ENCODE assay signal across 9 cellular contexts in genomic region chr19:19485161-19485997, GRCh38. TPM values are rescaled to one million over a fixed set of nuclear protein-coding genes. Genes with fewer than 3 reads are reported as not detected.
DNase-seq lines count a peak whose midpoint lies in the region; ATAC-seq and TF ChIP-seq lines count a peak whose summit lies in the region.
"Had no signal": no experiment of that assay in that cellular context is flagged by ENCODE, and none has a peak within 500 bp of the region (broad histone marks: within the 10 kb centered on the region; RNA-seq: fewer than 3 reads in every experiment).

No MANE protein-coding gene starts in this region.

- 70% methylated on average over 15 of the region's 15 CpGs for WGBS in smooth muscle cell (ENCODE audit: low lambda C conversion rate)

- H3K9me3 ChIP-seq in smooth muscle cell (replicated peaks; ENCODE audit: low read depth) = no peaks in the 10 kb centered on the region

- TF ChIP-seq CTCF in WTC11 (IDR thresholded peaks at IDR 0.05) = no peak
- no peak for TF ChIP-seq CTCF in smooth muscle cell (IDR thresholded peaks at IDR 0.05; ENCODE audit: borderline replicate concordance, insufficient read depth, poor library complexity, severe bottlenecking)

- ATAC-seq in activated T-cell treated with anti-CD3 and anti-CD28 coated beads, Interleukin-2, amount 50 U/mL, for 72 hours (replicated peaks in 1 of 2) = no peak
- ATAC-seq in WTC11 (no peak), HG03432 (IDR thresholded peaks at IDR 0.05; ENCODE audit: unreplicated experiment) (no peak), HG03045 (IDR thresholded peaks at IDR 0.05; ENCODE audit: unreplicated experiment) (no peak)

- CTCF ChIA-PET in WTC11 (lab: Charles Lee) = interaction anchor here (1.5 to 2.5 kb wide), 2 partner anchors 9 to 119 kb away, joined by 7 to 10 read pairs; no protein-coding TSS in a partner anchor

- peak overlapping the region; percentile 31 for H3K4me2 ChIP-seq in smooth muscle cell

- no peaks in the 10 kb centered on the region for H3K27me3 ChIP-seq in smooth muscle cell (ENCODE audit: low read depth)

- H3K4me1 ChIP-seq in smooth muscle cell (ENCODE audit: low read depth) = peaks cover 27% of the 10 kb centered on the region

- no peak overlapping the region for H3K4me3 ChIP-seq in smooth muscle cell

- H3K9me3 Mint-ChIP-seq in activated T-cell treated with anti-CD3 and anti-CD28 coated beads, Interleukin-2, amount 50 U/mL, for 72 hours = no peaks in the 10 kb centered on the region
- no peaks in the 10 kb centered on the region for H3K9me3 Mint-ChIP-seq in WTC11

- H3K79me2 ChIP-seq in smooth muscle cell (ENCODE audit: low read depth) = peaks cover 47% of the 10 kb centered on the region

- H3F3A ChIP-seq in smooth muscle cell (ENCODE audit: low read depth) = peaks cover 26% of the 10 kb centered on the region

- H3K4me3 Mint-ChIP-seq in activated T-cell treated with anti-CD3 and anti-CD28 coated beads, Interleukin-2, amount 50 U/mL, for 72 hours = no peak overlapping the region
- no peak overlapping the region for H3K4me3 Mint-ChIP-seq in WTC11

- H3K4me1 Mint-ChIP-seq in activated T-cell treated with anti-CD3 and anti-CD28 coated beads, Interleukin-2, amount 50 U/mL, for 72 hours (ENCODE audit: low read depth) = peaks cover 58% of the 10 kb centered on the region
- peaks cover 60% of the 10 kb centered on the region for H3K4me1 Mint-ChIP-seq in WTC11

- peak overlapping the region; percentile 7 for H3K27ac Mint-ChIP-seq in activated T-cell treated with anti-CD3 and anti-CD28 coated beads, Interleukin-2, amount 50 U/mL, for 72 hours
- H3K27ac Mint-ChIP-seq in WTC11 = peak overlapping the region; percentile 85

- H3K36me3 Mint-ChIP-seq in activated T-cell treated with anti-CD3 and anti-CD28 coated beads, Interleukin-2, amount 50 U/mL, for 72 hours (ENCODE audit: insufficient read depth in 2 of 2) = peaks cover 0 to 7% of the 10 kb centered on the region in 2 donors
- peaks cover 5% of the 10 kb centered on the region for H3K36me3 Mint-ChIP-seq in WTC11

- no peaks in the 10 kb centered on the region for H3K27me3 Mint-ChIP-seq in activated T-cell treated with anti-CD3 and anti-CD28 coated beads, Interleukin-2, amount 50 U/mL, for 72 hours (ENCODE audit: low read depth)
- no peaks in the 10 kb centered on the region for H3K27me3 Mint-ChIP-seq in WTC11 (ENCODE audit: low read depth)

- peaks cover 41% of the 10 kb centered on the region for H4K20me1 ChIP-seq in smooth muscle cell (ENCODE audit: low read depth)

- H3K27ac ChIP-seq in smooth muscle cell (ENCODE audit: low read depth) = peak overlapping the region; percentile 78

- no peak overlapping the region for H2AFZ ChIP-seq in smooth muscle cell (ENCODE audit: low read depth)

- H3K36me3 ChIP-seq in smooth muscle cell (ENCODE audit: low read depth) = no peaks in the 10 kb centered on the region

- POLR2A ChIA-PET in WTC11 (lab: Charles Lee) = no interaction called here

- no peak for DNase-seq in activated T-cell treated with anti-CD3 and anti-CD28 coated beads, Interleukin-2, amount 50 U/mL, for 72 hours
- DNase-seq in activated T-cell treated with anti-CD3 and anti-CD28 coated beads for 4 hours (no peak), WTC11 (ENCODE audit: low spot score) (no peak), glomerular visceral epithelial cell (ENCODE audit: extremely low spot score) (peak; percentile 31), smooth muscle cell (lab: John Stamatoyannopoulos, UW; ENCODE audit: unreplicated experiment) (no peak), HUDEP-2 (lab: John Stamatoyannopoulos, UW; ENCODE audit: unreplicated experiment in 76 of 76) (no peak)
- DNase-seq: RPMI8226 had no signal

- no peak overlapping the region for H3K9ac ChIP-seq in smooth muscle cell (ENCODE audit: low read depth)

TF ChIP-seq in WTC11, 78 proteins besides CTCF, POLR2A, EP300 and RAD21 (continues in another document):
- no peak for TF ChIP-seq GRHL2 (CRISPR knock-in tag; IDR thresholded peaks at IDR 0.05; ENCODE audit: insufficient replicate concordance, severe bottlenecking)
- no peak for TF ChIP-seq ZNF425 (CRISPR knock-in tag; conservative IDR thresholded peaks at IDR 0.05)
- TF ChIP-seq PRDM15 (CRISPR knock-in tag; IDR thresholded peaks at IDR 0.05) = no peak
- TF ChIP-seq NFE2L1 (CRISPR knock-in tag; IDR thresholded peaks at IDR 0.05) = no peak
- no peak for TF ChIP-seq ZBTB43 (CRISPR knock-in tag; IDR thresholded peaks at IDR 0.05)
- TF ChIP-seq, protein P1, sequence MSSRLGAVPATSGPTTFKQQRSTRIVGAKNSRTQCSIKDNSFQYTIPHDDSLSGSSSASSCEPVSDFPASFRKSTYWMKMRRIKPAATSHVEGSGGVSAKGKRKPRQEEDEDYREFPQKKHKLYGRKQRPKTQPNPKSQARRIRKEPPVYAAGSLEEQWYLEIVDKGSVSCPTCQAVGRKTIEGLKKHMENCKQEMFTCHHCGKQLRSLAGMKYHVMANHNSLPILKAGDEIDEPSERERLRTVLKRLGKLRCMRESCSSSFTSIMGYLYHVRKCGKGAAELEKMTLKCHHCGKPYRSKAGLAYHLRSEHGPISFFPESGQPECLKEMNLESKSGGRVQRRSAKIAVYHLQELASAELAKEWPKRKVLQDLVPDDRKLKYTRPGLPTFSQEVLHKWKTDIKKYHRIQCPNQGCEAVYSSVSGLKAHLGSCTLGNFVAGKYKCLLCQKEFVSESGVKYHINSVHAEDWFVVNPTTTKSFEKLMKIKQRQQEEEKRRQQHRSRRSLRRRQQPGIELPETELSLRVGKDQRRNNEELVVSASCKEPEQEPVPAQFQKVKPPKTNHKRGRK (CRISPR knock-in tag; IDR thresholded peaks at IDR 0.05; ENCODE audit: borderline replicate concordance) = no peak

RNA-seq across cellular contexts. Expression of gene TSSK6, which starts 30.0 kb away (rescaled TPM):
- total RNA-seq in activated T-cell treated with anti-CD3 and anti-CD28 coated beads, Interleukin-2, amount 50 U/mL, for 72 hours = 1 to 10 TPM; 5.0 to 5.6 TPM
- 4.7 to 7.8 TPM (median 7.7 TPM) in 3 replicates for total RNA-seq in WTC11 (2021)
- total RNA-seq in smooth muscle cell = 1.3 and 5.4 TPM in 2 replicates
- polyA plus RNA-seq in smooth muscle cell = 0.31 and 0.49 TPM in 2 replicates

RNA-seq across cellular contexts. Expression of gene NDUFA13, which starts 30.6 kb away (rescaled TPM):
- 100 to 1,000 TPM; 229 to 263 TPM for total RNA-seq in activated T-cell treated with anti-CD3 and anti-CD28 coated beads, Interleukin-2, amount 50 U/mL, for 72 hours
- 519 to 568 TPM (median 552 TPM) in 3 replicates for total RNA-seq in WTC11 (2021)
- 42.3 and 51.8 TPM in 2 replicates for total RNA-seq in smooth muscle cell
- 559 and 575 TPM in 2 replicates for polyA plus RNA-seq in smooth muscle cell

RNA-seq across cellular contexts. Expression of gene YJEFN3, which starts 43.3 kb away (rescaled TPM):
- 10 to 100 TPM; 18.2 to 21.3 TPM for total RNA-seq in activated T-cell treated with anti-CD3 and anti-CD28 coated beads, Interleukin-2, amount 50 U/mL, for 72 hours
- total RNA-seq in WTC11 (2021) (10.2 to 11.9 TPM (median 11.1 TPM) in 3 replicates), smooth muscle cell (2.2 TPM in 2 replicates)
- 5.8 and 11.1 TPM in 2 replicates for polyA plus RNA-seq in smooth muscle cell

RNA-seq across cellular contexts. Expression of gene CILP2, which starts 52.7 kb away (rescaled TPM):
- total RNA-seq in activated T-cell treated with anti-CD3 and anti-CD28 coated beads, Interleukin-2, amount 50 U/mL, for 72 hours = under 1 TPM; 0.44 to 0.86 TPM
- total RNA-seq in WTC11 (2021) (7.9 to 10.6 TPM (median 10.1 TPM) in 3 replicates), smooth muscle cell (27.2 and 31.0 TPM in 2 replicates)
- polyA plus RNA-seq in smooth muscle cell = 62.2 and 95.0 TPM in 2 replicates
